Comparison of ENCODE assay signal across 21 cellular contexts in the genomic region with DNA sequence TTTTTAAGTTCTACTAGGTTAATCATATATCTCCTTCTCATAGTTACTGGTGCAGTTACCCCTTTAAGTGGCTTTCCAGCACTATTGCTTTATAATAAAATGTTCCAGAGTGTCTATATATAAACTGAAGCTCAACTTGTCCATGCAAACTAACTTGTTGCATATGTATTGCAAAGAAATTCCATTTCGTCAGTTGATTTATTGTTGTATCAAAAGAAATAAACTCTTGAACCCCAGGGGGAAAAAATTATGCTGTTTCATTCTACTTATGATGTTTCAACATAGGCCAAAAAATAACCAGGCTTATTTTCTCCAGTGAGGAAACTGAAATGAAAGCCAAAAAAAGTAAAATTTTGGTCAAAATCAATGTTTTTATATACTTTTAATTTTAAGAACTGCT.
"Had no signal": no experiment of that assay in that cellular context is flagged by ENCODE, and none has a peak within 500 bp of the region (broad histone marks: within the 10 kb centered on the region; RNA-seq: fewer than 3 reads in every experiment).

No MANE protein-coding gene starts in this region.

- DNase-seq: IMR-90, Karpas-422, KG1, MG63, NCI-H1092 treated with DMSO at 0.1 percent for 48 hours, NCI-H1436, NCI-H187, NCI-H2029, NCI-H2081 treated with DMSO at 0.1 percent for 48 hours, NCI-H2171, NCI-H226, NCI-H510A, NCI-H69, NCI-H774, PC-3, SIG-M5, SK-N-SH, SW 1271 had no signal

- FAIRE-seq: HepG2 had no signal

- ATAC-seq: HepG2, Panc1, PC-3, Right ventricle myocardium inferior had no signal
